ENCODE assay signal across 18 cellular contexts in genomic region chr12:66572845-66573244, GRCh38.
A peak's percentile ranks its signal among the peaks of the same experiment; 100 is the strongest.
DNase-seq lines count a peak whose midpoint lies in the region; ATAC-seq and TF ChIP-seq lines count a peak whose summit lies in the region.
"Had no signal": no experiment of that assay in that cellular context is flagged by ENCODE, and none has a peak within 500 bp of the region (broad histone marks: within the 10 kb centered on the region; RNA-seq: fewer than 3 reads in every experiment).

No MANE protein-coding gene starts in this region.

- H3K9ac ChIP-seq in MM.1S (ENCODE audit: low read length), result no peak overlapping the region
- H3K9ac ChIP-seq: BLaER1 treated with 17β-estradiol and CSF1 and Interleukin-3, amounts not matched to agents 10 nM and 100 nM had no signal

- H2AFZ ChIP-seq in MM.1S (ENCODE audit: low read length) (no peak overlapping the region), OCI-LY7 (ENCODE audit: low read length) (peak overlapping the region; percentile 96; the same call in 1 of the 2 replicates)

- H3K4me2 ChIP-seq in DOHH2 (ENCODE audit: low read length), result peak overlapping the region; percentile 70
- H3K4me2 ChIP-seq in MM.1S (ENCODE audit: low read depth, low read length), result peak overlapping the region; percentile 80
- H3K4me2 ChIP-seq in OCI-LY7 (ENCODE audit: low read length), result peak overlapping the region; percentile 68
- H3K4me2 ChIP-seq: BLaER1 treated with 17β-estradiol and CSF1 and Interleukin-3, amounts not matched to agents 10 nM and 100 nM had no signal

- H3K9me3 ChIP-seq in DOHH2 (ENCODE audit: control insufficient read depth, insufficient read depth, low read length), result no peaks in the 10 kb centered on the region
- H3K9me3 ChIP-seq in MM.1S (replicated peaks; ENCODE audit: insufficient read depth, low read length), result no peaks in the 10 kb centered on the region
- H3K9me3 ChIP-seq in OCI-LY7 (ENCODE audit: low read length), result no peaks in the 10 kb centered on the region
- no peaks in the 10 kb centered on the region for H3K9me3 ChIP-seq in WERI-Rb-1 (ENCODE audit: severe bottlenecking)
- H3K9me3 ChIP-seq: Caco-2 had no signal

- H3K79me2 ChIP-seq in DOHH2 (ENCODE audit: control insufficient read depth, low read length) (no peaks in the 10 kb centered on the region), MM.1S (ENCODE audit: low read length) (no peaks in the 10 kb centered on the region), OCI-LY7 (ENCODE audit: insufficient read depth, low read depth, low read length) (no peaks in the 10 kb centered on the region)

- no peaks in the 10 kb centered on the region for H3K9me2 ChIP-seq in DOHH2 (replicated peaks; ENCODE audit: control insufficient read depth, low read length)
- no peaks in the 10 kb centered on the region for H3K9me2 ChIP-seq in MM.1S (replicated peaks; ENCODE audit: insufficient read depth, low read length)
- H3K9me2 ChIP-seq in OCI-LY7 (ENCODE audit: insufficient read depth, low read length), result no peaks in the 10 kb centered on the region

- intact Hi-C loops in OCI-LY7 (cut with micrococcal nuclease; ENCODE audit: unreplicated experiment), result no loop called here

- peaks cover 9% of the 10 kb centered on the region; the same call in 1 of the 2 replicates for H3F3A ChIP-seq in DOHH2 (ENCODE audit: control insufficient read depth, insufficient read depth)
- H3F3A ChIP-seq in MM.1S (ENCODE audit: insufficient read depth, low read length), result peaks cover 12% of the 10 kb centered on the region; the same call in 1 of the 2 replicates

- H3K27ac ChIP-seq in DOHH2 (ENCODE audit: low read depth, low read length), result peak overlapping the region; percentile 37; the same call in 1 of the 2 replicates
- peak overlapping the region; percentile 70; the same call in 1 of the 2 replicates for H3K27ac ChIP-seq in MM.1S (ENCODE audit: low read length)
- peak overlapping the region; percentile 71 for H3K27ac ChIP-seq in OCI-LY7 (ENCODE audit: low read depth, low read length, poor library complexity, severe bottlenecking)
- H3K27ac ChIP-seq in WERI-Rb-1, result no peak overlapping the region
- H3K27ac ChIP-seq: BLaER1 treated with 17β-estradiol and CSF1 and Interleukin-3, amounts not matched to agents 10 nM and 100 nM; C4-2B had no signal

- TF ChIP-seq CTCF in DOHH2 (IDR thresholded peaks at IDR 0.05; ENCODE audit: low read depth, low read length, poor library complexity, severe bottlenecking), result no peak
- TF ChIP-seq CTCF in MM.1S (IDR thresholded peaks at IDR 0.05; ENCODE audit: low read length), result no peak
- TF ChIP-seq CTCF in OCI-LY7 (conservative IDR thresholded peaks at IDR 0.05; ENCODE audit: low read length), result no peak
- no peak for TF ChIP-seq CTCF in WERI-Rb-1 (IDR thresholded peaks at IDR 0.05; ENCODE audit: low read depth, low read length)

- H3K4me1 ChIP-seq in DOHH2 (ENCODE audit: control insufficient read depth, low read length) (peaks cover 67% of the 10 kb centered on the region), MM.1S (ENCODE audit: low read length) (peaks cover 41% of the 10 kb centered on the region), OCI-LY7 (ENCODE audit: insufficient read depth, low read length, poor library complexity, severe bottlenecking) (peaks cover 56% of the 10 kb centered on the region)
- H3K4me1 ChIP-seq: Caco-2 had no signal

- H3K36me3 ChIP-seq in DOHH2 (ENCODE audit: control insufficient read depth, low read length) (peaks cover 3% of the 10 kb centered on the region; the same call in 1 of the 2 replicates), MM.1S (replicated peaks; ENCODE audit: insufficient read depth, low read length) (no peaks in the 10 kb centered on the region), OCI-LY7 (ENCODE audit: insufficient read depth, low read length) (no peaks in the 10 kb centered on the region), WERI-Rb-1 (no peaks in the 10 kb centered on the region)
- H3K36me3 ChIP-seq: BLaER1 treated with 17β-estradiol and CSF1 and Interleukin-3, amounts not matched to agents 10 nM and 100 nM had no signal

- ATAC-seq in GM19452 (IDR thresholded peaks at IDR 0.05; ENCODE audit: unreplicated experiment), result no peak
- ATAC-seq in GM18517 (IDR thresholded peaks at IDR 0.05; ENCODE audit: unreplicated experiment), result no peak
- ATAC-seq: CD8-positive, alpha-beta T cell had no signal

- H3K4me3 ChIP-seq in DOHH2 (ENCODE audit: low read length), result no peak overlapping the region
- H3K4me3 ChIP-seq in MM.1S (ENCODE audit: low read length), result no peak overlapping the region
- no peak overlapping the region for H3K4me3 ChIP-seq in OCI-LY7 (ENCODE audit: low read depth, low read length, poor library complexity, severe bottlenecking)
- H3K4me3 ChIP-seq in WERI-Rb-1 (ENCODE audit: low read depth, low read length), result no peak overlapping the region
- H3K4me3 ChIP-seq: BLaER1 treated with 17β-estradiol and CSF1 and Interleukin-3, amounts not matched to agents 10 nM and 100 nM; GM12878 had no signal

- H4K20me1 ChIP-seq in DOHH2 (ENCODE audit: control insufficient read depth, insufficient read depth, low read depth, low read length) (no peaks in the 10 kb centered on the region), MM.1S (ENCODE audit: insufficient read depth, low read length) (no peaks in the 10 kb centered on the region), OCI-LY7 (ENCODE audit: insufficient read depth, low read length) (no peaks in the 10 kb centered on the region)
- H4K20me1 ChIP-seq: BLaER1 treated with 17β-estradiol and CSF1 and Interleukin-3, amounts not matched to agents 10 nM and 100 nM had no signal

- DNase-seq in MM.1S, result no peak
- DNase-seq in OCI-LY7 (ENCODE audit: low spot score), result no peak
- no peak for DNase-seq in WERI-Rb-1
- DNase-seq: 8988T; AML-193; Caco-2; Calu3; CD4-positive, alpha-beta T cell; CD8-positive, alpha-beta T cell; DMS79 treated with DMSO at 0.1 percent for 48 hours; EL; GDM1 had no signal

- BruUV-seq in OCI-LY7 (replicated peaks; lab: Mats Ljungman, UMichigan), result no TSS peak

- H3K27me3 ChIP-seq in DOHH2 (ENCODE audit: control insufficient read depth, low read length) (no peaks in the 10 kb centered on the region), MM.1S (replicated peaks; ENCODE audit: insufficient read depth, low read length) (no peaks in the 10 kb centered on the region), WERI-Rb-1 (ENCODE audit: insufficient read depth, low read depth, severe bottlenecking) (no peaks in the 10 kb centered on the region)
- H3K27me3 ChIP-seq: BLaER1 treated with 17β-estradiol and CSF1 and Interleukin-3, amounts not matched to agents 10 nM and 100 nM had no signal

- CTCF ChIA-PET in OCI-LY7 (lab: Charles Lee; ENCODE audit: unreplicated experiment), result interaction anchor here (1.4 kb wide), 1 partner anchor 25 kb away, joined by 5 read pairs; no protein-coding TSS in a partner anchor

- POLR2A ChIA-PET in OCI-LY7 (lab: Charles Lee), result interaction anchor here (1.0 to 2.0 kb wide), 9 partner anchors 12 to 120 kb away, joined by 3 to 15 read pairs (median 4); no protein-coding TSS in a partner anchor
